24 cellular contexts compared by ENCODE assay signal in genomic region chr13:69755101-69755500, GRCh38.
"Had no signal": no experiment of that assay in that cellular context is flagged by ENCODE, and none has a peak within 500 bp of the region (broad histone marks: within the 10 kb centered on the region; RNA-seq: fewer than 3 reads in every experiment).

No MANE protein-coding gene starts in this region.

- H3K36me3 ChIP-seq: breast epithelium, esophagus muscularis mucosa, heart left ventricle, pancreas, prostate gland, sigmoid colon, vagina had no signal

- ATAC-seq: activated CD8-positive, alpha-beta T cell treated with anti-CD3 and anti-CD28 coated beads for 36 hours; activated naive CD4-positive, alpha-beta T cell treated with anti-CD3 and anti-CD28 coated beads, Interleukin-2, amount 50 U/mL, for 72 hours; activated T-cell treated with anti-CD3 and anti-CD28 coated beads, Interleukin-2, amount 50 U/mL, for 4 hours; foreskin keratinocyte; heart left ventricle; pancreas; stimulated activated memory B cell treated with anti-CD40 and anti-IgM and Interleukin-4, amounts not matched to agents 10 μg/mL and 1 μg/mL and 100 μg/mL, for 72 hours; stimulated activated naive CD8-positive, alpha-beta T cell treated with anti-CD3 and anti-CD28 coated beads, Interleukin-15, amount 100 ng/mL, for 72 hours had no signal

- FAIRE-seq: pancreas, small intestine had no signal

- H3K27ac ChIP-seq: breast epithelium, esophagus muscularis mucosa, foreskin keratinocyte, heart left ventricle, pancreas, prostate gland, sigmoid colon, vagina had no signal

- H3K4me3 ChIP-seq: breast epithelium, esophagus muscularis mucosa, heart left ventricle, pancreas, prostate gland, sigmoid colon, vagina had no signal

- H3K4me1 ChIP-seq: breast epithelium, esophagus muscularis mucosa, foreskin keratinocyte, heart left ventricle, pancreas, prostate gland, sigmoid colon, vagina had no signal

- H3K9me3 ChIP-seq: breast epithelium, esophagus muscularis mucosa, pancreas, prostate gland, sigmoid colon, vagina had no signal

- DNase-seq: activated B cell treated with CpG ODN at 0.5 μM for 24 hours; activated CD4-positive, alpha-beta T cell treated with anti-CD3 and anti-CD28 coated beads, Interleukin-2, amount 50 U/mL, for 1 hour; activated CD8-positive, alpha-beta T cell treated with anti-CD3 and anti-CD28 coated beads for 36 hours; activated T-cell treated with anti-CD3 and anti-CD28 coated beads, Interleukin-2, amount 50 U/mL, for 4 hours; central memory CD4-positive, alpha-beta T cell; foreskin keratinocyte; heart left ventricle; naive B cell; nephron progenitor cell; nucleus accumbens; pancreas; retina; sigmoid colon; small intestine; stimulated activated CD4-positive, alpha-beta T cell treated with anti-CD3 and anti-CD28 coated beads, Interleukin-4, amount 100 ng/mL, for 4 hours; stimulated activated CD8-positive, alpha-beta memory T cell treated with anti-CD3 and anti-CD28 coated beads, Interleukin-4, amount 100 ng/mL, for 48 hours; stimulated activated naive CD8-positive, alpha-beta T cell treated with anti-CD3 and anti-CD28 coated beads, Interleukin-15, amount 100 ng/mL, for 72 hours; substantia nigra had no signal

- H3K27me3 ChIP-seq: breast epithelium, esophagus muscularis mucosa, foreskin keratinocyte, heart left ventricle, pancreas, sigmoid colon, vagina had no signal
